35 cellular contexts compared by ENCODE assay signal in genomic region chr11:58330861-58331260, GRCh38. TPM values are rescaled to one million over a fixed set of nuclear protein-coding genes. Genes with fewer than 3 reads are reported as not detected.
A peak's percentile ranks its signal among the peaks of the same experiment; 100 is the strongest.
DNase-seq lines count a peak whose midpoint lies in the region; ATAC-seq, FAIRE-seq and TF ChIP-seq lines count a peak whose summit lies in the region.
"Had no signal": no experiment of that assay in that cellular context is flagged by ENCODE, and none has a peak within 500 bp of the region (broad histone marks: within the 10 kb centered on the region; RNA-seq: fewer than 3 reads in every experiment).

No MANE protein-coding gene starts in this region.

- H3K4me3 ChIP-seq in AG10803 (ENCODE audit: low read length), result no peak overlapping the region
- no peak overlapping the region for H3K4me3 ChIP-seq in IMR-90 (ENCODE audit: insufficient read depth, low read depth, low read length)
- H3K4me3 ChIP-seq in bronchial epithelial cell (ENCODE audit: low read depth, low read length), result no peak overlapping the region
- H3K4me3 ChIP-seq in keratinocyte (ENCODE audit: control insufficient read depth in 2 of 3, extremely low read depth in 1 of 3, insufficient read depth in 2 of 3, low read depth in 1 of 3, low read length in 3 of 3), result no peak overlapping the region
- H3K4me3 ChIP-seq in PC-9, result no peak overlapping the region
- H3K4me3 ChIP-seq: adrenal gland, cardiac muscle cell, pancreas, right atrium auricular region had no signal

- no peak for FAIRE-seq in bronchial epithelial cell (lab: Jason Lieb, UNC)
- FAIRE-seq in keratinocyte (lab: Jason Lieb, UNC), result no peak
- FAIRE-seq: frontal cortex, G401.6, GM18507, pancreas, TTC549, urothelium cell line had no signal

- H3F3A ChIP-seq in PC-9 (ENCODE audit: insufficient read depth, low read depth), result no peaks in the 10 kb centered on the region

- H3K4ac ChIP-seq in IMR-90 (ENCODE audit: low read depth, low read length), result peak overlapping the region; percentile 90; the same call in 1 of the 2 replicates

- no peak overlapping the region for H2AK9ac ChIP-seq in IMR-90 (replicated peaks; ENCODE audit: low read depth, low read length, poor library complexity)

- intact Hi-C loops in IMR-90 (cut with micrococcal nuclease), result loop anchor here (5.0 kb wide), 1 partner anchor 61 kb away; no protein-coding TSS in a partner anchor
- intact Hi-C loops in PC-9 (cut with micrococcal nuclease; ENCODE audit: unreplicated experiment), result no loop called here

- H3K4me2 ChIP-seq in IMR-90 (ENCODE audit: low read depth, low read length) (peak overlapping the region; percentile 52; the same call in 1 of the 2 replicates), keratinocyte (ENCODE audit: control insufficient read depth, extremely low read depth, insufficient read depth, low read depth, low read length) (no peak overlapping the region), PC-9 (no peak overlapping the region)

- no TSS peak for BruUV-seq in IMR-90 (replicated peaks; lab: Mats Ljungman, UMichigan)
- BruUV-seq in PC-9 (replicated peaks; lab: Mats Ljungman, UMichigan), result no TSS peak

- TF ChIP-seq CTCF in AG10803 (conservative IDR thresholded peaks at IDR 0.05; ENCODE audit: low read length) (no peak), IMR-90 (conservative IDR thresholded peaks at IDR 0.05; ENCODE audit: low read depth, low read length) (no peak), bronchial epithelial cell (IDR thresholded peaks at IDR 0.05; ENCODE audit: insufficient read depth, low read length, severe bottlenecking) (no peak), keratinocyte (optimal IDR thresholded peaks at IDR 0.05 in 1 of 3, IDR thresholded peaks at IDR 0.05 in 1 of 3, conservative IDR thresholded peaks at IDR 0.05 in 1 of 3; ENCODE audit: extremely low read depth in 1 of 3, insufficient read depth in 2 of 3, low read length in 3 of 3) (no peak), PC-9 (conservative IDR thresholded peaks at IDR 0.05) (no peak)

- DNase-seq in AG10803 (ENCODE audit: low read depth) (peak; percentile 70), IMR-90 (peak; percentile 80), bronchial epithelial cell (ENCODE audit: low read depth) (peak; percentile 4), keratinocyte (ENCODE audit: low read depth, low spot score) (no peak), ecto neural progenitor cell (ENCODE audit: low spot score) (no peak), PC-9 (no peak), medulla oblongata (ENCODE audit: extremely low spot score) (no peak)
- DNase-seq: activated CD4-positive, CD25-positive, alpha-beta regulatory T cell treated with anti-CD3 and anti-CD28 coated beads, Interleukin-2, amount 50 U/mL, for 72 hours; activated T-cell treated with anti-CD3 and anti-CD28 coated beads, Interleukin-2, amount 50 U/mL, for 24 hours; adrenal gland; CD4-positive, CD25-positive, alpha-beta regulatory T cell; DMS 273 treated with DMSO at 0.1 percent for 48 hours; GOT3; hippocampal formation; KG1; left ventricle myocardium superior; NCI-H1694; NCI-H526; pancreas; RPMI8226; stimulated activated CD4-positive, alpha-beta T cell treated with anti-CD3 and anti-CD28 coated beads, Interleukin-4, amount 100 ng/mL, for 1 hour; stimulated activated naive B cell treated with anti-CD40 and anti-IgM and Interleukin-4, amounts not matched to agents 10 μg/mL and 1 μg/mL and 100 μg/mL, for 72 hours; T-helper 1 cell had no signal

- H3K9me3 ChIP-seq in IMR-90 (ENCODE audit: control insufficient read depth, insufficient read depth, low read length) (peaks cover 10% of the 10 kb centered on the region), keratinocyte (ENCODE audit: control insufficient read depth, low read depth, low read length) (no peaks in the 10 kb centered on the region), PC-9 (ENCODE audit: insufficient read depth, low read depth) (peaks cover 5% of the 10 kb centered on the region; the same call in 1 of the 2 replicates)
- H3K9me3 ChIP-seq: adrenal gland had no signal

- no peak overlapping the region for H2BK15ac ChIP-seq in IMR-90 (ENCODE audit: low read depth, low read length)

- no peaks in the 10 kb centered on the region for H3K36me3 ChIP-seq in IMR-90 (ENCODE audit: control insufficient read depth, insufficient read depth, low read length)
- no peaks in the 10 kb centered on the region for H3K36me3 ChIP-seq in bronchial epithelial cell (ENCODE audit: control insufficient read depth, insufficient read depth, low read length)
- H3K36me3 ChIP-seq in keratinocyte (ENCODE audit: control insufficient read depth in 2 of 2, extremely low read depth in 1 of 2, insufficient read depth in 2 of 2, low read length in 2 of 2), result no peaks in the 10 kb centered on the region
- H3K36me3 ChIP-seq in PC-9 (ENCODE audit: low read depth), result no peaks in the 10 kb centered on the region
- H3K36me3 ChIP-seq: adrenal gland, cardiac muscle cell, pancreas, right atrium auricular region had no signal

- POLR2A ChIA-PET in IMR-90 (lab: Charles Lee; ENCODE audit: unreplicated experiment) (no interaction called here), PC-9 (lab: Charles Lee; ENCODE audit: unreplicated experiment) (no interaction called here)

- H4K5ac ChIP-seq in IMR-90 (ENCODE audit: low read depth, low read length), result no peak overlapping the region

- H3K27me3 ChIP-seq in IMR-90 (ENCODE audit: control insufficient read depth, insufficient read depth, low read length), result no peaks in the 10 kb centered on the region
- H3K27me3 ChIP-seq in bronchial epithelial cell (ENCODE audit: control insufficient read depth, insufficient read depth, low read length), result no peaks in the 10 kb centered on the region
- H3K27me3 ChIP-seq in keratinocyte (ENCODE audit: control insufficient read depth, extremely low read depth, insufficient read depth, low read length), result no peaks in the 10 kb centered on the region
- no peaks in the 10 kb centered on the region for H3K27me3 ChIP-seq in PC-9 (ENCODE audit: insufficient read depth, low read depth)
- H3K27me3 ChIP-seq: adrenal gland, cardiac muscle cell, pancreas, right atrium auricular region had no signal

- no CpG with 5 or more reads among the region's 2 CpGs for WGBS in IMR-90 (ENCODE audit: extremely low coverage in 2 of 2, insufficient read length in 1 of 2), 2 experiments

- H3K79me1 ChIP-seq in IMR-90 (ENCODE audit: low read depth in 1 of 2, low read length in 2 of 2), result no peaks in the 10 kb centered on the region

- H3K9me1 ChIP-seq in IMR-90 (ENCODE audit: insufficient read depth, low read length) (no peaks in the 10 kb centered on the region), keratinocyte (ENCODE audit: control insufficient read depth, extremely low read depth, insufficient read depth, low read length) (no peaks in the 10 kb centered on the region)

- H4K91ac ChIP-seq in IMR-90 (ENCODE audit: insufficient read depth, low read depth, low read length), result no peak overlapping the region

- H4K20me1 ChIP-seq in IMR-90 (ENCODE audit: insufficient read depth, low read length) (no peaks in the 10 kb centered on the region), keratinocyte (ENCODE audit: control insufficient read depth, extremely low read depth, insufficient read depth, low read length) (no peaks in the 10 kb centered on the region), PC-9 (ENCODE audit: insufficient read depth) (no peaks in the 10 kb centered on the region; the same call in 1 of the 2 replicates)

- in situ Hi-C loops in IMR-90 (cut with MboI; ENCODE audit: low sequenced_read_pairs), result no loop called here

- dilution Hi-C loops in IMR-90 (cut with HindIII; ENCODE audit: low sequenced_read_pairs, unreplicated experiment), result no loop called here
- dilution Hi-C loops in keratinocyte (cut with MboI; ENCODE audit: extremely low pct_ligation_motif_present, low sequenced_read_pairs), result no loop called here

- no peak overlapping the region for H3K23ac ChIP-seq in IMR-90 (ENCODE audit: low read depth, low read length)

- H2BK5ac ChIP-seq in IMR-90 (ENCODE audit: low read depth, low read length, poor library complexity, severe bottlenecking), result peak overlapping the region; percentile 100

- H3K9ac ChIP-seq in IMR-90 (ENCODE audit: low read depth, low read length) (no peak overlapping the region), keratinocyte (ENCODE audit: control insufficient read depth, extremely low read depth, insufficient read depth, low read length) (no peak overlapping the region)

- H2AFZ ChIP-seq in IMR-90 (replicated peaks; ENCODE audit: low read length, poor library complexity), result no peak overlapping the region
- H2AFZ ChIP-seq in keratinocyte (ENCODE audit: control insufficient read depth, low read length), result peak overlapping the region; percentile 19
- H2AFZ ChIP-seq in PC-9, result no peak overlapping the region

- H3K27ac ChIP-seq in IMR-90 (ENCODE audit: insufficient read depth, low read length) (no peak overlapping the region), keratinocyte (ENCODE audit: control insufficient read depth, insufficient read depth, low read length) (no peak overlapping the region), PC-9 (no peak overlapping the region)
- H3K27ac ChIP-seq: adrenal gland, cardiac muscle cell, pancreas, right atrium auricular region had no signal

- peak overlapping the region; percentile 98; the same call in 1 of the 2 replicates for H3K18ac ChIP-seq in IMR-90 (ENCODE audit: low read depth, low read length)

- H4K8ac ChIP-seq in IMR-90 (ENCODE audit: low read depth in 2 of 2, low read length in 2 of 2), result peak overlapping the region; percentile 71 to 73; a peak in 2 of 4 replicates

- H3K79me2 ChIP-seq in keratinocyte (ENCODE audit: control insufficient read depth, insufficient read depth, low read length) (no peaks in the 10 kb centered on the region), PC-9 (ENCODE audit: low read depth) (no peaks in the 10 kb centered on the region)

- no peak overlapping the region for H3K56ac ChIP-seq in IMR-90 (ENCODE audit: extremely low read depth, insufficient read depth, low read length)

- peak overlapping the region; percentile 96; the same call in 1 of the 2 replicates for H2BK120ac ChIP-seq in IMR-90 (ENCODE audit: low read depth, low read length)

- no peak for TF ChIP-seq RAD21 in IMR-90 (IDR thresholded peaks at IDR 0.05; ENCODE audit: low read length)

- peak overlapping the region; percentile 47; the same call in 1 of the 2 replicates for H2BK20ac ChIP-seq in IMR-90 (ENCODE audit: low read depth, low read length)

- no peak for TF ChIP-seq POLR2A in IMR-90 (IDR thresholded peaks at IDR 0.05; ENCODE audit: low read depth, low read length)

- ATAC-seq in IMR-90 (ENCODE audit: low read depth) (peak; percentile 84), GM21825 (IDR thresholded peaks at IDR 0.05; ENCODE audit: unreplicated experiment) (no peak)
- ATAC-seq: left ventricle myocardium superior; natural killer cell treated with Interleukin-12 subunit alpha and Interleukin-12 subunit beta and Interleukin-15 and Interleukin-18, amount 100 ng/mL, for 72 hours; pancreas; stimulated activated naive B cell treated with anti-CD40 and anti-IgM and Interleukin-4, amounts not matched to agents 10 μg/mL and 1 μg/mL and 100 μg/mL, for 72 hours had no signal

- H3K9me2 ChIP-seq in PC-9 (ENCODE audit: insufficient read depth), result no peaks in the 10 kb centered on the region; the same call in 1 of the 2 replicates

- H3K4me1 ChIP-seq in IMR-90 (ENCODE audit: control insufficient read depth, insufficient read depth, low read length) (peaks cover 5% of the 10 kb centered on the region; the same call in 1 of the 2 replicates), keratinocyte (ENCODE audit: control insufficient read depth, extremely low read depth, insufficient read depth, low read length) (peaks cover 12% of the 10 kb centered on the region), PC-9 (replicated peaks; ENCODE audit: insufficient read depth) (peaks cover 14% of the 10 kb centered on the region)
- H3K4me1 ChIP-seq: adrenal gland, pancreas, right atrium auricular region had no signal

- no peak overlapping the region for H3K14ac ChIP-seq in IMR-90 (replicated peaks; ENCODE audit: low read depth, low read length)

- H2AK5ac ChIP-seq in IMR-90 (ENCODE audit: low read depth, low read length), result no peak overlapping the region

- CTCF ChIA-PET in IMR-90 (lab: Yijun Ruan, JAX) (interaction anchor here (0.5 to 0.7 kb wide), 2 partner anchors 425 to 562 kb away, joined by 3 read pairs; no protein-coding TSS in a partner anchor), PC-9 (lab: Charles Lee) (no interaction called here)

RNA-seq across cellular contexts. Expression of gene OR5B17, which starts 28.0 kb away (rescaled TPM):
- not detected in 2 replicates for total RNA-seq in IMR-90 (2012; rRNA removed)
- polyA plus RNA-seq in IMR-90 (2012; rRNA removed), result not detected in 2 replicates
- polyA plus RNA-seq in IMR-90 (2012; cell fraction: cytosol; rRNA removed), result not detected in 2 replicates
- not detected in 2 replicates for polyA plus RNA-seq in IMR-90 (2012; cell fraction: nucleus; rRNA removed; ENCODE audit: low replicate concordance)
- total RNA-seq in bronchial epithelial cell, result not detected in 2 replicates
- not detected in 3 replicates for polyA plus RNA-seq in keratinocyte
- polyA plus RNA-seq in keratinocyte (2011; ENCODE audit: low read depth), result not detected
- polyA plus RNA-seq in keratinocyte (2011; cell fraction: cytosol; rRNA removed), result not detected in 2 replicates
- polyA plus RNA-seq in keratinocyte (2011; cell fraction: nucleus; rRNA removed), result not detected in 2 replicates
- polyA plus RNA-seq in keratinocyte (2012; ENCODE audit: low replicate concordance), result not detected in 2 replicates
- polyA minus RNA-seq in keratinocyte, result not detected in 3 replicates
- not detected for polyA minus RNA-seq in keratinocyte (2011; cell fraction: cytosol; rRNA and poly(A)+ RNA removed)
- not detected in 2 replicates for polyA minus RNA-seq in keratinocyte (2011; cell fraction: nucleus; rRNA and poly(A)+ RNA removed)
- total RNA-seq in PC-9 (2021), result not detected in 2 replicates
- total RNA-seq: adrenal gland; cardiac muscle cell; CD4-positive, CD25-positive, alpha-beta regulatory T cell; frontal cortex; HT1080; left ventricle myocardium superior; natural killer cell treated with Interleukin-12 subunit alpha and Interleukin-12 subunit beta and Interleukin-15 and Interleukin-18, amount 100 ng/mL, for 72 hours; pancreas; right atrium auricular region; SK-MEL-5; temporal lobe had no signal
- polyA plus RNA-seq: adrenal gland; cardiac muscle cell; CD4-positive, CD25-positive, alpha-beta regulatory T cell; pancreas had no signal

Comparison
In these comparisons a context has a peak if more than half of its experiments do, and no peak if none do; other contexts are left out.
1. DNase-seq: peak in AG10803 (single experiment), IMR-90 (single experiment) and bronchial epithelial cell (single experiment); none in keratinocyte (single experiment), ecto neural progenitor cell (single experiment), PC-9 (0 of 2) and medulla oblongata (single experiment).